8 cellular contexts compared by ENCODE assay signal in genomic region chr9:76996700-76997099, GRCh38. TPM values are rescaled to one million over a fixed set of nuclear protein-coding genes. Genes with fewer than 3 reads are reported as not detected.
DNase-seq lines count a peak whose midpoint lies in the region; ATAC-seq and FAIRE-seq lines count a peak whose summit lies in the region.

No MANE protein-coding gene starts in this region.

- no peaks in the 10 kb centered on the region for H3K27me3 ChIP-seq in effector memory CD4-positive, alpha-beta T cell (replicated peaks; ENCODE audit: control insufficient read depth, insufficient read depth, low read length, poor library complexity, severe bottlenecking)

- H3K4me3 Mint-ChIP-seq in stimulated activated naive B cell treated with anti-CD40 and anti-IgM and Interleukin-4, amounts not matched to agents 10 μg/mL and 1 μg/mL and 100 μg/mL, for 72 hours: no peak overlapping the region
- H3K4me3 Mint-ChIP-seq in activated T-helper 2 cell treated with anti-CD3 and anti-CD28 coated beads, Interferon-gamma antibody, Interleukin-2, Interleukin-4, amounts not matched to agents 10 μg/mL and 5 μg/mL and 100 μg/mL, durations not matched to agents 14 hours and 24 hours and 36 hours (ENCODE audit: low read depth): no peak overlapping the region

- no peaks in the 10 kb centered on the region for H3K4me1 Mint-ChIP-seq in stimulated activated naive B cell treated with anti-CD40 and anti-IgM and Interleukin-4, amounts not matched to agents 10 μg/mL and 1 μg/mL and 100 μg/mL, for 72 hours
- H3K4me1 Mint-ChIP-seq in activated T-helper 2 cell treated with anti-CD3 and anti-CD28 coated beads, Interferon-gamma antibody, Interleukin-2, Interleukin-4, amounts not matched to agents 10 μg/mL and 5 μg/mL and 100 μg/mL, durations not matched to agents 14 hours and 24 hours and 36 hours (ENCODE audit: low read depth): no peaks in the 10 kb centered on the region

- no peak overlapping the region for H3K4me3 ChIP-seq in effector memory CD4-positive, alpha-beta T cell (ENCODE audit: insufficient read depth, low read depth, low read length, poor library complexity, severe bottlenecking)

- H3K27me3 Mint-ChIP-seq in stimulated activated naive B cell treated with anti-CD40 and anti-IgM and Interleukin-4, amounts not matched to agents 10 μg/mL and 1 μg/mL and 100 μg/mL, for 72 hours: peaks cover 5 to 9% of the 10 kb centered on the region in 2 donors
- H3K27me3 Mint-ChIP-seq in activated T-helper 2 cell treated with anti-CD3 and anti-CD28 coated beads, Interferon-gamma antibody, Interleukin-2, Interleukin-4, amounts not matched to agents 10 μg/mL and 5 μg/mL and 100 μg/mL, durations not matched to agents 14 hours and 24 hours and 36 hours (ENCODE audit: low read depth): peaks cover 2% of the 10 kb centered on the region

- peak; percentile 87 for ATAC-seq in Right ventricle myocardium superior (ENCODE audit: poor library complexity)
- peak; percentile 47 to 66 for ATAC-seq in stimulated activated naive B cell treated with anti-CD40 and anti-IgM and Interleukin-4, amounts not matched to agents 10 μg/mL and 1 μg/mL and 100 μg/mL, for 72 hours (replicated peaks)

- no peaks in the 10 kb centered on the region for H3K4me1 ChIP-seq in effector memory CD4-positive, alpha-beta T cell (ENCODE audit: control insufficient read depth, insufficient read depth, low read length, poor library complexity, severe bottlenecking)

- no peaks in the 10 kb centered on the region for H3K9me3 Mint-ChIP-seq in stimulated activated naive B cell treated with anti-CD40 and anti-IgM and Interleukin-4, amounts not matched to agents 10 μg/mL and 1 μg/mL and 100 μg/mL, for 72 hours
- H3K9me3 Mint-ChIP-seq in activated T-helper 2 cell treated with anti-CD3 and anti-CD28 coated beads, Interferon-gamma antibody, Interleukin-2, Interleukin-4, amounts not matched to agents 10 μg/mL and 5 μg/mL and 100 μg/mL, durations not matched to agents 14 hours and 24 hours and 36 hours: no peaks in the 10 kb centered on the region

- H3K36me3 Mint-ChIP-seq in stimulated activated naive B cell treated with anti-CD40 and anti-IgM and Interleukin-4, amounts not matched to agents 10 μg/mL and 1 μg/mL and 100 μg/mL, for 72 hours: no peaks in the 10 kb centered on the region
- H3K36me3 Mint-ChIP-seq in activated T-helper 2 cell treated with anti-CD3 and anti-CD28 coated beads, Interferon-gamma antibody, Interleukin-2, Interleukin-4, amounts not matched to agents 10 μg/mL and 5 μg/mL and 100 μg/mL, durations not matched to agents 14 hours and 24 hours and 36 hours (ENCODE audit: low read depth): no peaks in the 10 kb centered on the region

- intact Hi-C loops in Right ventricle myocardium superior (cut with DNase I): loop anchor here (5.0 kb wide), 1 partner anchor 184 kb away; no protein-coding TSS in a partner anchor
- intact Hi-C loops in activated T-helper 2 cell treated with anti-CD3 and anti-CD28 coated beads, Interferon-gamma antibody, Interleukin-2, Interleukin-4, amounts not matched to agents 10 μg/mL and 5 μg/mL and 100 μg/mL, durations not matched to agents 14 hours and 24 hours and 36 hours (cut with micrococcal nuclease): no loop called here

- H3K36me3 ChIP-seq in effector memory CD4-positive, alpha-beta T cell (ENCODE audit: control insufficient read depth, insufficient read depth, low read length): no peaks in the 10 kb centered on the region

- DNase-seq in stimulated activated CD4-positive, alpha-beta T cell treated with anti-CD3 and anti-CD28 coated beads, Interleukin-15, amount 100 ng/mL, for 24 hours: peak; percentile 24
- no peak for DNase-seq in stimulated activated CD4-positive, alpha-beta T cell treated with anti-CD3 and anti-CD28 coated beads, Interleukin-12 subunit alpha, Interleukin-12 subunit beta, amount 100 ng/mL, for 4 hours
- DNase-seq in SHP77 treated with DMSO at 0.1 percent for 48 hours (lab: John Stamatoyannopoulos, UW) (peak; percentile 8), Right ventricle myocardium superior (peak; percentile 77), HTR-8/SVneo (ENCODE audit: insufficient read length, low spot score) (no peak)
- DNase-seq in stimulated activated naive B cell treated with anti-CD40 and anti-IgM and Interleukin-4, amounts not matched to agents 10 μg/mL and 1 μg/mL and 100 μg/mL, for 72 hours: no peak
- no peak for DNase-seq in activated T-helper 2 cell treated with anti-CD3 and anti-CD28 coated beads, Interferon-gamma antibody, Interleukin-2, Interleukin-4, amounts not matched to agents 10 μg/mL and 5 μg/mL and 100 μg/mL, durations not matched to agents 14 hours and 24 hours and 36 hours (ENCODE audit: low spot score)
- DNase-seq in effector memory CD4-positive, alpha-beta T cell: no peak

- no peak overlapping the region for H3K27ac ChIP-seq in effector memory CD4-positive, alpha-beta T cell (ENCODE audit: insufficient read depth, low read length, poor library complexity, severe bottlenecking)

- no peak for FAIRE-seq in HTR-8/SVneo (lab: Jason Lieb, UNC)

- no peaks in the 10 kb centered on the region for H3K9me3 ChIP-seq in effector memory CD4-positive, alpha-beta T cell (ENCODE audit: control insufficient read depth, low read length)

- H3K27ac Mint-ChIP-seq in stimulated activated naive B cell treated with anti-CD40 and anti-IgM and Interleukin-4, amounts not matched to agents 10 μg/mL and 1 μg/mL and 100 μg/mL, for 72 hours: no peak overlapping the region
- H3K27ac Mint-ChIP-seq in activated T-helper 2 cell treated with anti-CD3 and anti-CD28 coated beads, Interferon-gamma antibody, Interleukin-2, Interleukin-4, amounts not matched to agents 10 μg/mL and 5 μg/mL and 100 μg/mL, durations not matched to agents 14 hours and 24 hours and 36 hours: no peak overlapping the region

RNA-seq across cellular contexts. Expression of gene FOXB2, which starts 22.8 kb away (rescaled TPM):
- total RNA-seq in Right ventricle myocardium superior: not detected
- total RNA-seq in activated T-helper 2 cell treated with anti-CD3 and anti-CD28 coated beads, Interferon-gamma antibody, Interleukin-2, Interleukin-4, amounts not matched to agents 10 μg/mL and 5 μg/mL and 100 μg/mL, durations not matched to agents 14 hours and 24 hours and 36 hours: not detected in 2 replicates

Comparison
In these comparisons a context has a peak if more than half of its experiments do, and no peak if none do; other contexts are left out.
1. DNase-seq: peak in stimulated activated CD4-positive, alpha-beta T cell treated with anti-CD3 and anti-CD28 coated beads, Interleukin-15, amount 100 ng/mL, for 24 hours (single experiment), SHP77 treated with DMSO at 0.1 percent for 48 hours (single experiment) and Right ventricle myocardium superior (single experiment); none in stimulated activated CD4-positive, alpha-beta T cell treated with anti-CD3 and anti-CD28 coated beads, Interleukin-12 subunit alpha, Interleukin-12 subunit beta, amount 100 ng/mL, for 4 hours (single experiment), stimulated activated naive B cell treated with anti-CD40 and anti-IgM and Interleukin-4, amounts not matched to agents 10 μg/mL and 1 μg/mL and 100 μg/mL, for 72 hours (single experiment), activated T-helper 2 cell treated with anti-CD3 and anti-CD28 coated beads, Interferon-gamma antibody, Interleukin-2, Interleukin-4, amounts not matched to agents 10 μg/mL and 5 μg/mL and 100 μg/mL, durations not matched to agents 14 hours and 24 hours and 36 hours (single experiment), HTR-8/SVneo (single experiment) and effector memory CD4-positive, alpha-beta T cell (0 of 3).